Comparison of ENCODE assay signal across 10 cellular contexts in the genomic region with DNA sequence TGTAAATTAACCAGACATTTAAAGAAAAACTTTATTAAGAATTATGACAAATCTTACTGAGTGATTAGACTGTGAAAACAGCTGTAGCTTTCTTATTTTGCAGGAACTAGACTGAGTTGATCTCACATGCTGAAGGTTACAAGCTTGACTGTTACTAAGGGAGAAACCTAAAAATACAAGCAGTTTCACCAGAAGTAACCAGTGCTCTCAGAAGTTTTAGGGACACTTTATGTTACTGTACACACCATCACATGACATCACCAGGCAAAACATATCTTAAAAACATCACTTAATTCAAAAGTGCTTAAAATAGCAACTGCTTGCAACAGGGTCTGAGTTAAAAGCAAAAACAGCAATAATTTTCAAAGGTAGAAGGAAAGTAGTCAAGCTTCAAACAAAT. TPM values are rescaled to one million over a fixed set of nuclear protein-coding genes. Genes with fewer than 3 reads are reported as not detected.
DNase-seq lines count a peak whose midpoint lies in the region; ATAC-seq and TF ChIP-seq lines count a peak whose summit lies in the region.
"Had no signal": no experiment of that assay in that cellular context is flagged by ENCODE, and none has a peak within 500 bp of the region (broad histone marks: within the 10 kb centered on the region; RNA-seq: fewer than 3 reads in every experiment).

No MANE protein-coding gene starts in this region.

- DNase-seq in 8988T (no peak), caudate nucleus (lab: John Stamatoyannopoulos, UW) (no peak), RWPE1 (ENCODE audit: low spot score) (no peak)
- no peak for DNase-seq in natural killer cell treated with Interleukin-12 subunit alpha and Interleukin-12 subunit beta and Interleukin-15 and Interleukin-18, amount 100 ng/mL, for 72 hours (ENCODE audit: low spot score)
- DNase-seq: Caco-2, NCI-H446 had no signal

- H3K4me1 ChIP-seq in gastroesophageal sphincter = peaks cover 0 to 69% (median 6%) of the 10 kb centered on the region in 3 donors

- TF ChIP-seq EP300 in gastroesophageal sphincter (IDR thresholded peaks at IDR 0.05) = no peak

- peak overlapping the region; percentile 75 to 97 (median 86) for H3K27ac ChIP-seq in gastroesophageal sphincter
- no peak overlapping the region for H3K27ac ChIP-seq in caudate nucleus (ENCODE audit: low read depth, low read length)
- H3K27ac ChIP-seq in RWPE1 = no peak overlapping the region

- CTCF ChIA-PET in RWPE1 (lab: Yijun Ruan, JAX) = no interaction called here

- H3K4me1 Mint-ChIP-seq in natural killer cell treated with Interleukin-12 subunit alpha and Interleukin-12 subunit beta and Interleukin-15 and Interleukin-18, amount 100 ng/mL, for 72 hours (ENCODE audit: low read depth in 2 of 2) = peaks cover 21 to 34% of the 10 kb centered on the region in 2 donors

- no peaks in the 10 kb centered on the region for H3K9me3 Mint-ChIP-seq in natural killer cell treated with Interleukin-12 subunit alpha and Interleukin-12 subunit beta and Interleukin-15 and Interleukin-18, amount 100 ng/mL, for 72 hours

- TF ChIP-seq CTCF in gastroesophageal sphincter (IDR thresholded peaks at IDR 0.05) = no peak
- TF ChIP-seq CTCF in RWPE1 (conservative IDR thresholded peaks at IDR 0.05; ENCODE audit: low read depth) = no peak

- POLR2A ChIA-PET in RWPE1 (lab: Yijun Ruan, JAX; ENCODE audit: low non-redundant PET) = no interaction called here

- H3K9me3 ChIP-seq in gastroesophageal sphincter = no peaks in the 10 kb centered on the region
- H3K9me3 ChIP-seq: Caco-2 had no signal

- no peak overlapping the region for H3K4me3 Mint-ChIP-seq in natural killer cell treated with Interleukin-12 subunit alpha and Interleukin-12 subunit beta and Interleukin-15 and Interleukin-18, amount 100 ng/mL, for 72 hours

- peaks cover 23% of the 10 kb centered on the region for H3K36me3 Mint-ChIP-seq in natural killer cell treated with Interleukin-12 subunit alpha and Interleukin-12 subunit beta and Interleukin-15 and Interleukin-18, amount 100 ng/mL, for 72 hours

- peak overlapping the region; percentile 5 to 82 for H3K4me3 ChIP-seq in gastroesophageal sphincter

- H3K27me3 Mint-ChIP-seq in natural killer cell treated with Interleukin-12 subunit alpha and Interleukin-12 subunit beta and Interleukin-15 and Interleukin-18, amount 100 ng/mL, for 72 hours = no peaks in the 10 kb centered on the region

- H3K27ac Mint-ChIP-seq in natural killer cell treated with Interleukin-12 subunit alpha and Interleukin-12 subunit beta and Interleukin-15 and Interleukin-18, amount 100 ng/mL, for 72 hours = no peak overlapping the region

- peak; percentile 74 for ATAC-seq in GM18499 (IDR thresholded peaks at IDR 0.05; ENCODE audit: insufficient read depth, unreplicated experiment)
- peak; percentile 82 for ATAC-seq in GM21447 (IDR thresholded peaks at IDR 0.05; ENCODE audit: unreplicated experiment)
- ATAC-seq in HG03139 (IDR thresholded peaks at IDR 0.05; ENCODE audit: unreplicated experiment) = peak; percentile 57
- ATAC-seq in gastroesophageal sphincter = no peak
- no peak for ATAC-seq in natural killer cell treated with Interleukin-12 subunit alpha and Interleukin-12 subunit beta and Interleukin-15 and Interleukin-18, amount 100 ng/mL, for 72 hours

- H3K27me3 ChIP-seq in gastroesophageal sphincter = no peaks in the 10 kb centered on the region

- H3K36me3 ChIP-seq in gastroesophageal sphincter = peaks cover 0 to 21% of the 10 kb centered on the region in 2 donors

- no peak for TF ChIP-seq POLR2A in gastroesophageal sphincter (IDR thresholded peaks at IDR 0.05)

RNA-seq across cellular contexts. Expression of a gene that starts 5.4 kb away (rescaled TPM):
- total RNA-seq in gastroesophageal sphincter = 100 to 1,000 TPM in 1 of 4 donors, 10 to 100 TPM in 3; 47.7 to 102 (median 63.1) TPM
- 1 to 10 TPM; 6.9 to 7.8 TPM for total RNA-seq in natural killer cell treated with Interleukin-12 subunit alpha and Interleukin-12 subunit beta and Interleukin-15 and Interleukin-18, amount 100 ng/mL, for 72 hours

Comparison
In these comparisons a context has a peak if more than half of its experiments do, and no peak if none do; other contexts are left out.
1. ATAC-seq: peak in GM18499 (single experiment), GM21447 (single experiment) and HG03139 (single experiment); none in gastroesophageal sphincter (single experiment) and natural killer cell treated with Interleukin-12 subunit alpha and Interleukin-12 subunit beta and Interleukin-15 and Interleukin-18, amount 100 ng/mL, for 72 hours (0 of 2).
2. H3K27ac ChIP-seq: peak in gastroesophageal sphincter (4 of 4); none in caudate nucleus (single experiment) and RWPE1 (single experiment).
3. RNA of a gene that starts 5.4 kb away (total RNA-seq): 47.7 to 102 TPM in gastroesophageal sphincter; 6.9 to 7.8 TPM in natural killer cell treated with Interleukin-12 subunit alpha and Interleukin-12 subunit beta and Interleukin-15 and Interleukin-18, amount 100 ng/mL, for 72 hours; every median in the first group is over 4 times any median in the second.